Comparison of ENCODE assay signal across 24 cellular contexts in genomic region chrX:71604796-71605568, GRCh38. TPM values are rescaled to one million over a fixed set of nuclear protein-coding genes. Genes with fewer than 3 reads are reported as not detected.
DNase-seq lines count a peak whose midpoint lies in the region; ATAC-seq and FAIRE-seq lines count a peak whose summit lies in the region.
"Had no signal": no experiment of that assay in that cellular context is flagged by ENCODE, and none has a peak within 500 bp of the region (broad histone marks: within the 10 kb centered on the region; RNA-seq: fewer than 3 reads in every experiment).

No MANE protein-coding gene starts in this region.

- H3K36me3 Mint-ChIP-seq in activated CD4-positive, alpha-beta memory T cell treated with anti-CD3 and anti-CD28 coated beads, Interleukin-2, amount 10 ng/mL, durations not matched to agents 7 days and 5 days (ENCODE audit: low read depth), result peaks cover 76% of the 10 kb centered on the region
- H3K36me3 Mint-ChIP-seq in activated CD4-positive, alpha-beta memory T cell treated with anti-CD3 and anti-CD28 coated beads for 36 hours, result peaks cover 65% of the 10 kb centered on the region
- peaks cover 72% of the 10 kb centered on the region for H3K36me3 Mint-ChIP-seq in activated naive CD8-positive, alpha-beta T cell treated with anti-CD3 and anti-CD28 coated beads, Interleukin-2, amount 50 U/mL, for 24 hours (ENCODE audit: low read depth)
- H3K36me3 Mint-ChIP-seq in stimulated activated effector memory CD8-positive, alpha-beta T cell treated with anti-CD3 and anti-CD28 coated beads, Interleukin-12 subunit alpha, Interleukin-12 subunit beta, amount 100 ng/mL, for 72 hours, result peaks cover 98% of the 10 kb centered on the region

- ATAC-seq in activated naive CD8-positive, alpha-beta T cell treated with anti-CD3 and anti-CD28 coated beads, Interleukin-2, amount 50 U/mL, for 24 hours, result no peak
- ATAC-seq in stimulated activated effector memory CD8-positive, alpha-beta T cell treated with anti-CD3 and anti-CD28 coated beads, Interleukin-12 subunit alpha, Interleukin-12 subunit beta, amount 100 ng/mL, for 72 hours, result no peak
- ATAC-seq in esophagus mucosa, result no peak

- POLR2A ChIA-PET in activated CD4-positive, alpha-beta memory T cell treated with anti-CD3 and anti-CD28 coated beads, Interleukin-2, amount 10 ng/mL, durations not matched to agents 7 days and 5 days (lab: Charles Lee), result interaction anchor here (0.6 to 2.1 kb wide), 2 partner anchors 18 to 239 kb away, joined by 3 to 7 read pairs; partner anchors contain the start of gene TAF1
- POLR2A ChIA-PET in activated CD4-positive, alpha-beta memory T cell treated with anti-CD3 and anti-CD28 coated beads for 36 hours (lab: Charles Lee), result interaction anchor here (2.1 kb wide), 1 partner anchor 12 kb away, joined by 6 read pairs; the partner anchor contains the start of gene CXCR3

- intact Hi-C loops in activated CD4-positive, alpha-beta memory T cell treated with anti-CD3 and anti-CD28 coated beads for 36 hours (cut with micrococcal nuclease), result loop anchor here (5.0 kb wide), 1 partner anchor 33 kb away; no protein-coding TSS in a partner anchor

- no peak for DNase-seq in activated CD4-positive, alpha-beta memory T cell treated with anti-CD3 and anti-CD28 coated beads, Interleukin-2, amount 10 ng/mL, durations not matched to agents 7 days and 5 days
- no peak for DNase-seq in activated CD4-positive, alpha-beta memory T cell treated with anti-CD3 and anti-CD28 coated beads for 36 hours
- no peak for DNase-seq in HTR-8/SVneo (ENCODE audit: insufficient read length, low spot score)
- no peak for DNase-seq in activated naive CD8-positive, alpha-beta T cell treated with anti-CD3 and anti-CD28 coated beads, Interleukin-2, amount 50 U/mL, for 24 hours
- DNase-seq in stimulated activated effector memory CD8-positive, alpha-beta T cell treated with anti-CD3 and anti-CD28 coated beads, Interleukin-12 subunit alpha, Interleukin-12 subunit beta, amount 100 ng/mL, for 72 hours (ENCODE audit: low spot score in 2 of 2), result no peak
- DNase-seq in CD1c-positive myeloid dendritic cell (ENCODE audit: extremely low spot score), result no peak
- DNase-seq in cortex of kidney (lab: John Stamatoyannopoulos, UW), result no peak
- DNase-seq: ACHN; activated CD4-positive, alpha-beta T cell treated with anti-CD3 and anti-CD28 coated beads, Interleukin-2, amount 50 U/mL, for 4 hours; adrenal gland; H9; NCI-H2081 treated with DMSO at 0.1 percent for 48 hours; NCI-H446; nucleus accumbens; retina; SIG-M5; stimulated activated CD4-positive, alpha-beta T cell treated with anti-CD3 and anti-CD28 coated beads, Interleukin-2, amount 100 ng/mL, for 48 hours; stimulated activated naive CD4-positive, alpha-beta T cell treated with Interleukin-2 at 50 U/mL for 16 hours had no signal

- H3K27ac Mint-ChIP-seq in activated CD4-positive, alpha-beta memory T cell treated with anti-CD3 and anti-CD28 coated beads, Interleukin-2, amount 10 ng/mL, durations not matched to agents 7 days and 5 days, result peak overlapping the region; percentile 26
- H3K27ac Mint-ChIP-seq in activated CD4-positive, alpha-beta memory T cell treated with anti-CD3 and anti-CD28 coated beads for 36 hours, result no peak overlapping the region
- H3K27ac Mint-ChIP-seq in activated naive CD8-positive, alpha-beta T cell treated with anti-CD3 and anti-CD28 coated beads, Interleukin-2, amount 50 U/mL, for 24 hours, result peak overlapping the region; percentile 93
- H3K27ac Mint-ChIP-seq in stimulated activated effector memory CD8-positive, alpha-beta T cell treated with anti-CD3 and anti-CD28 coated beads, Interleukin-12 subunit alpha, Interleukin-12 subunit beta, amount 100 ng/mL, for 72 hours, result peak overlapping the region; percentile 90
- H3K27ac Mint-ChIP-seq: H9 had no signal

- peak; percentile 60 for FAIRE-seq in HTR-8/SVneo (lab: Jason Lieb, UNC)

- H3K4me3 Mint-ChIP-seq in activated CD4-positive, alpha-beta memory T cell treated with anti-CD3 and anti-CD28 coated beads, Interleukin-2, amount 10 ng/mL, durations not matched to agents 7 days and 5 days, result no peak overlapping the region
- H3K4me3 Mint-ChIP-seq in activated CD4-positive, alpha-beta memory T cell treated with anti-CD3 and anti-CD28 coated beads for 36 hours, result no peak overlapping the region
- no peak overlapping the region for H3K4me3 Mint-ChIP-seq in activated naive CD8-positive, alpha-beta T cell treated with anti-CD3 and anti-CD28 coated beads, Interleukin-2, amount 50 U/mL, for 24 hours
- H3K4me3 Mint-ChIP-seq in stimulated activated effector memory CD8-positive, alpha-beta T cell treated with anti-CD3 and anti-CD28 coated beads, Interleukin-12 subunit alpha, Interleukin-12 subunit beta, amount 100 ng/mL, for 72 hours, result no peak overlapping the region
- H3K4me3 Mint-ChIP-seq: H9 had no signal

- H3K4me1 Mint-ChIP-seq in activated CD4-positive, alpha-beta memory T cell treated with anti-CD3 and anti-CD28 coated beads, Interleukin-2, amount 10 ng/mL, durations not matched to agents 7 days and 5 days, result peaks cover 54% of the 10 kb centered on the region
- H3K4me1 Mint-ChIP-seq in activated CD4-positive, alpha-beta memory T cell treated with anti-CD3 and anti-CD28 coated beads for 36 hours (ENCODE audit: low read depth), result peaks cover 52% of the 10 kb centered on the region
- H3K4me1 Mint-ChIP-seq in activated naive CD8-positive, alpha-beta T cell treated with anti-CD3 and anti-CD28 coated beads, Interleukin-2, amount 50 U/mL, for 24 hours, result peaks cover 65% of the 10 kb centered on the region
- peaks cover 42% of the 10 kb centered on the region for H3K4me1 Mint-ChIP-seq in stimulated activated effector memory CD8-positive, alpha-beta T cell treated with anti-CD3 and anti-CD28 coated beads, Interleukin-12 subunit alpha, Interleukin-12 subunit beta, amount 100 ng/mL, for 72 hours
- H3K4me1 Mint-ChIP-seq: H9 had no signal

- CTCF ChIA-PET in activated CD4-positive, alpha-beta memory T cell treated with anti-CD3 and anti-CD28 coated beads, Interleukin-2, amount 10 ng/mL, durations not matched to agents 7 days and 5 days (lab: Charles Lee), result no interaction called here
- CTCF ChIA-PET in activated CD4-positive, alpha-beta memory T cell treated with anti-CD3 and anti-CD28 coated beads for 36 hours (lab: Charles Lee), result interaction anchor here (0.6 kb wide), 1 partner anchor 47 kb away, joined by 3 read pairs; no protein-coding TSS in a partner anchor

- no peaks in the 10 kb centered on the region for H3K9me3 Mint-ChIP-seq in activated CD4-positive, alpha-beta memory T cell treated with anti-CD3 and anti-CD28 coated beads, Interleukin-2, amount 10 ng/mL, durations not matched to agents 7 days and 5 days
- H3K9me3 Mint-ChIP-seq in activated CD4-positive, alpha-beta memory T cell treated with anti-CD3 and anti-CD28 coated beads for 36 hours, result peaks cover 6% of the 10 kb centered on the region
- H3K9me3 Mint-ChIP-seq in activated naive CD8-positive, alpha-beta T cell treated with anti-CD3 and anti-CD28 coated beads, Interleukin-2, amount 50 U/mL, for 24 hours, result peaks cover 9% of the 10 kb centered on the region
- no peaks in the 10 kb centered on the region for H3K9me3 Mint-ChIP-seq in stimulated activated effector memory CD8-positive, alpha-beta T cell treated with anti-CD3 and anti-CD28 coated beads, Interleukin-12 subunit alpha, Interleukin-12 subunit beta, amount 100 ng/mL, for 72 hours

- no peaks in the 10 kb centered on the region for H3K27me3 Mint-ChIP-seq in activated CD4-positive, alpha-beta memory T cell treated with anti-CD3 and anti-CD28 coated beads, Interleukin-2, amount 10 ng/mL, durations not matched to agents 7 days and 5 days
- no peaks in the 10 kb centered on the region for H3K27me3 Mint-ChIP-seq in activated CD4-positive, alpha-beta memory T cell treated with anti-CD3 and anti-CD28 coated beads for 36 hours
- H3K27me3 Mint-ChIP-seq in activated naive CD8-positive, alpha-beta T cell treated with anti-CD3 and anti-CD28 coated beads, Interleukin-2, amount 50 U/mL, for 24 hours, result no peaks in the 10 kb centered on the region

RNA-seq across cellular contexts. Expression of gene CXCR3, which starts 13.3 kb away (rescaled TPM):
- total RNA-seq in activated CD4-positive, alpha-beta memory T cell treated with anti-CD3 and anti-CD28 coated beads, Interleukin-2, amount 10 ng/mL, durations not matched to agents 7 days and 5 days, result 10 to 100 TPM; 84.9 to 85.7 TPM
- total RNA-seq in activated CD4-positive, alpha-beta memory T cell treated with anti-CD3 and anti-CD28 coated beads for 36 hours, result 10 to 100 TPM; 28.5 to 31.1 TPM
- total RNA-seq in esophagus mucosa, result not detected
- total RNA-seq: breast epithelium, H9, IMR-90, M059J, smooth muscle cell, tibial nerve had no signal

RNA-seq across cellular contexts. Expression of gene GCNA, which starts 26.7 kb away (rescaled TPM):
- 1 to 10 TPM; 4.4 to 5.3 TPM for total RNA-seq in activated CD4-positive, alpha-beta memory T cell treated with anti-CD3 and anti-CD28 coated beads, Interleukin-2, amount 10 ng/mL, durations not matched to agents 7 days and 5 days
- total RNA-seq in activated CD4-positive, alpha-beta memory T cell treated with anti-CD3 and anti-CD28 coated beads for 36 hours, result 1 to 10 TPM; 3.2 to 3.4 TPM
- 0.68 TPM for total RNA-seq in esophagus mucosa

Comparison
In these comparisons a context has a peak if more than half of its experiments do, and no peak if none do; other contexts are left out.
1. RNA of gene CXCR3, which starts 13.3 kb away (total RNA-seq): 84.9 to 85.7 TPM in activated CD4-positive, alpha-beta memory T cell treated with anti-CD3 and anti-CD28 coated beads, Interleukin-2, amount 10 ng/mL, durations not matched to agents 7 days and 5 days and 28.5 to 31.1 TPM in activated CD4-positive, alpha-beta memory T cell treated with anti-CD3 and anti-CD28 coated beads for 36 hours; not detected in esophagus mucosa (single experiment); every median in the first group is over 10 times any median in the second.